ENCODE assay signal across 9 cellular contexts in the genomic region with DNA sequence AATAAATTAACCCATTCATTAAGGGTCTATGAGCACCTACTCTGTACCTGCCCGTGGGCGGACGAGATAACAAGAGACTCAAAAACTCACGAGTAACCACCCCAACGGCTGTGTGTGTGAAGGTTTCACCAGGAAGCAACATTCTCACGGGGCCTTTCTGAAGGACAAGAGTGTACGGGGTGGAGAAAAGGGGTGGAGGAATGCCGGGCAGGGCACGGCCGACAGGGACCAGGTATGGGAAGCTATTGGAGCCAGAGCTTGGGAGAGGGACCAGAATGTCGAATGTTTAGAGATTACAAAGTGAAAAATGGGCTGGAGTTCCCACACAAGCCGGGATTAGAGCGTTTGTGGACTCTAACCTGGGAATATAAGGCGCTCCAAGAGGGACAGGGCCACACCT. TPM values are rescaled to one million over a fixed set of nuclear protein-coding genes. Genes with fewer than 3 reads are reported as not detected.
A peak's percentile ranks its signal among the peaks of the same experiment; 100 is the strongest.
DNase-seq lines count a peak whose midpoint lies in the region; ATAC-seq, FAIRE-seq and TF ChIP-seq lines count a peak whose summit lies in the region.
"Had no signal": no experiment of that assay in that cellular context is flagged by ENCODE, and none has a peak within 500 bp of the region (broad histone marks: within the 10 kb centered on the region; RNA-seq: fewer than 3 reads in every experiment).

No MANE protein-coding gene starts in this region.

- BruUV-seq in HepG2 (replicated peaks; lab: Mats Ljungman, UMichigan) = no TSS peak

- H3K36me3 Mint-ChIP-seq in activated naive CD8-positive, alpha-beta T cell treated with anti-CD3 and anti-CD28 coated beads, Interleukin-2, amount 50 U/mL, for 24 hours (ENCODE audit: low read depth) = no peaks in the 10 kb centered on the region

- intact Hi-C loops in HepG2 (cut with micrococcal nuclease; ENCODE audit: unreplicated experiment) (no loop called here), lower leg skin (cut with DNase I; ENCODE audit: low total_unique reads) (no loop called here)

- TF ChIP-seq EP300 in HepG2 (IDR thresholded peaks at IDR 0.05; ENCODE audit: low read depth in 2 of 2, low read length in 2 of 2) (no peak), HepG2 (CRISPR knock-in tag; IDR thresholded peaks at IDR 0.05; ENCODE audit: borderline replicate concordance) (no peak)

- H3K4me2 ChIP-seq in HepG2 (ENCODE audit: low read depth, low read length) = peak overlapping the region; percentile 93

- H3K36me3 ChIP-seq in HepG2 (replicated peaks in 1 of 2; ENCODE audit: control insufficient read depth in 1 of 2, insufficient read depth in 2 of 2, low read length in 2 of 2) (no peaks in the 10 kb centered on the region), thymus (ENCODE audit: control insufficient read depth, insufficient read depth) (no peaks in the 10 kb centered on the region)

- H4K20me1 ChIP-seq in HepG2 (ENCODE audit: insufficient read depth, low read length) = peaks cover 34% of the 10 kb centered on the region

- no peak for FAIRE-seq in HepG2 (lab: Jason Lieb, UNC)
- FAIRE-seq: G401.6 had no signal

- TF ChIP-seq RAD21 in HepG2 (CRISPR knock-in tag; IDR thresholded peaks at IDR 0.05) = no peak

- H3K27ac Mint-ChIP-seq in activated naive CD8-positive, alpha-beta T cell treated with anti-CD3 and anti-CD28 coated beads, Interleukin-2, amount 50 U/mL, for 24 hours = no peak overlapping the region

- TF ChIP-seq CTCF in HepG2 (CRISPR knock-in tag; IDR thresholded peaks at IDR 0.05) (no peak), lower leg skin (IDR thresholded peaks at IDR 0.05) (no peak)

- H3K4me3 ChIP-seq in HepG2 (replicated peaks in 1 of 3; ENCODE audit: insufficient read depth in 1 of 3, low read depth in 2 of 3, low read length in 3 of 3) = peak overlapping the region; percentile 74 to 96 (median 85)
- peak overlapping the region; percentile 95 for H3K4me3 ChIP-seq in thymus (ENCODE audit: low read length)
- H3K4me3 ChIP-seq in lower leg skin (ENCODE audit: low read depth, poor library complexity, severe bottlenecking) = no peak overlapping the region

- WGBS in HepG2 (ENCODE audit: low lambda C conversion rate) = 14% methylated on average over 14 of the region's 14 CpGs
- 67% methylated on average over 14 of the region's 14 CpGs for WGBS in thymus
- WGBS in lower leg skin, 2 donors = 26 to 28% methylated on average over 14 of the region's 14 CpGs

- in situ Hi-C loops in HepG2 (cut with HindIII; ENCODE audit: extremely low pct_ligation_motif_present, low pct_unique_long_range_greater_than_20kb) = loop anchor here (5.0 kb wide), 1 partner anchor 86 kb away; no protein-coding TSS in a partner anchor

- H2AFZ ChIP-seq in HepG2 (ENCODE audit: low read length) = no peak overlapping the region

- DNase-seq in activated CD8-positive, alpha-beta memory T cell treated with anti-CD3 and anti-CD28 coated beads, Interleukin-2, amount 50 U/mL, for 48 hours = peak; percentile 54
- no peak for DNase-seq in activated CD8-positive, alpha-beta memory T cell treated with anti-CD3 and anti-CD28 coated beads, Interleukin-2, amount 50 U/mL, for 4 hours
- peak; percentile 19 for DNase-seq in activated naive CD8-positive, alpha-beta T cell treated with anti-CD3 and anti-CD28 coated beads, Interleukin-2, amount 50 U/mL, for 24 hours
- DNase-seq in HepG2 (ENCODE audit: low spot score) (no peak), nucleus accumbens (lab: John Stamatoyannopoulos, UW) (no peak), lower leg skin (ENCODE audit: low spot score in 2 of 2) (no peak), amygdala (lab: John Stamatoyannopoulos, UW) (no peak)

- TF ChIP-seq POLR2A in HepG2 (IDR thresholded peaks at IDR 0.05; ENCODE audit: insufficient read depth in 1 of 2, low read depth in 2 of 2, low read length in 2 of 2) (no peak), lower leg skin (IDR thresholded peaks at IDR 0.05) (no peak)

- peaks cover 75% of the 10 kb centered on the region for H3K4me1 ChIP-seq in HepG2 (ENCODE audit: insufficient read depth, low read length)
- peaks cover 15% of the 10 kb centered on the region for H3K4me1 ChIP-seq in thymus (ENCODE audit: control insufficient read depth, insufficient read depth, low read length)

- no peaks in the 10 kb centered on the region for H3K9me3 ChIP-seq in HepG2 (ENCODE audit: low read length)
- H3K9me3 ChIP-seq in thymus (ENCODE audit: control insufficient read depth) = no peaks in the 10 kb centered on the region

- H3K4me1 Mint-ChIP-seq in activated naive CD8-positive, alpha-beta T cell treated with anti-CD3 and anti-CD28 coated beads, Interleukin-2, amount 50 U/mL, for 24 hours = peaks cover 57% of the 10 kb centered on the region

- H3K27ac ChIP-seq in HepG2 (ENCODE audit: extremely low read length, insufficient read depth, low read length) (peak overlapping the region; percentile 19), thymus (ENCODE audit: low read depth) (no peak overlapping the region)

- no peaks in the 10 kb centered on the region; a peak in 1 of 5 replicates for H3K27me3 ChIP-seq in HepG2 (ENCODE audit: control insufficient read depth in 1 of 2, insufficient read depth in 2 of 2, low read length in 2 of 2)
- peaks cover 4% of the 10 kb centered on the region for H3K27me3 ChIP-seq in thymus (ENCODE audit: control insufficient read depth, insufficient read depth)

- H3K9me3 Mint-ChIP-seq in activated naive CD8-positive, alpha-beta T cell treated with anti-CD3 and anti-CD28 coated beads, Interleukin-2, amount 50 U/mL, for 24 hours = no peaks in the 10 kb centered on the region

- H3K27me3 Mint-ChIP-seq in activated naive CD8-positive, alpha-beta T cell treated with anti-CD3 and anti-CD28 coated beads, Interleukin-2, amount 50 U/mL, for 24 hours = peaks cover 9% of the 10 kb centered on the region

- CTCF ChIA-PET in HepG2 (lab: Yijun Ruan, JAX; ENCODE audit: low intra/inter-chr PET ratio, low total read pairs) = no interaction called here

- ATAC-seq in activated naive CD8-positive, alpha-beta T cell treated with anti-CD3 and anti-CD28 coated beads, Interleukin-2, amount 50 U/mL, for 24 hours = no peak
- ATAC-seq in HepG2 = no peak

- peaks cover 60% of the 10 kb centered on the region for H3K79me2 ChIP-seq in HepG2 (ENCODE audit: insufficient read depth, low read length)

- H3K4me3 Mint-ChIP-seq in activated naive CD8-positive, alpha-beta T cell treated with anti-CD3 and anti-CD28 coated beads, Interleukin-2, amount 50 U/mL, for 24 hours = peak overlapping the region; percentile 88

- peak overlapping the region; percentile 69 for H3K9ac ChIP-seq in HepG2 (ENCODE audit: insufficient read depth, low read depth, low read length)

- POLR2A ChIA-PET in HepG2 (lab: Yijun Ruan, JAX) = interaction anchor here (1.3 to 2.4 kb wide), 3 partner anchors 65 to 88 kb away, joined by 3 to 12 read pairs (median 8); no protein-coding TSS in a partner anchor

TF ChIP-seq in HepG2, 621 proteins besides CTCF, POLR2A, EP300 and RAD21:
- TF ChIP-seq TBX2 (CRISPR knock-in tag; IDR thresholded peaks at IDR 0.05; ENCODE audit: borderline replicate concordance) (peak; percentile 46; the same call in 1 of the 2 replicates), ZNF3 (CRISPR knock-in tag; IDR thresholded peaks at IDR 0.05) (no peak), ZNF180 (CRISPR knock-in tag; IDR thresholded peaks at IDR 0.05; ENCODE audit: borderline replicate concordance, low read depth) (no peak), RBFOX2 (IDR thresholded peaks at IDR 0.05; ENCODE audit: low read depth, low read length) (0 out of 2 replicates have a peak, but pooled peaks have one; percentile 5)
TF ChIP-seq in HepG2: peak in this region for 2.

RNA-seq across cellular contexts. Expression of a gene that starts 1.6 kb away (rescaled TPM):
- total RNA-seq in HepG2 (2016; rRNA removed; fragmentation: Illumina TruSeq; extraction: Trizol) = 23.7 and 32.5 TPM in 2 replicates
- 14.5 and 15.9 TPM in 2 replicates for total RNA-seq in HepG2 (2016; cell fraction: cytosol; rRNA removed; fragmentation: Illumina TruSeq; extraction: Trizol; ENCODE audit: low read depth)
- 25.4 and 32.9 TPM in 2 replicates for total RNA-seq in HepG2 (2016; cell fraction: insoluble cytoplasmic fraction; rRNA removed; fragmentation: Illumina TruSeq; extraction: Trizol)
- 24.7 and 24.9 TPM in 2 replicates for total RNA-seq in HepG2 (2016; cell fraction: membrane; rRNA removed; fragmentation: Illumina TruSeq; extraction: Trizol)
- total RNA-seq in HepG2 (2016; cell fraction: nucleus; rRNA removed; fragmentation: Illumina TruSeq; extraction: Trizol) = 23.0 and 26.3 TPM in 2 replicates
- 14.4 and 17.6 TPM in 2 replicates for polyA plus RNA-seq in HepG2 (2011; rRNA removed)
- polyA plus RNA-seq in HepG2 (2011; cell fraction: cytosol; rRNA removed) = 7.2 and 11.1 TPM in 2 replicates
- 15.9 and 23.4 TPM in 2 replicates for polyA plus RNA-seq in HepG2 (2011; cell fraction: nucleus; rRNA removed)
- polyA plus RNA-seq in HepG2 (2012) = 30.8 and 38.6 TPM in 2 replicates
- 7.4 and 9.2 TPM in 2 replicates for polyA plus RNA-seq in HepG2 (2016; cell fraction: cytosol; fragmentation: Illumina TruSeq; extraction: Trizol; ENCODE audit: low read depth)
- 29.4 and 31.2 TPM in 2 replicates for polyA plus RNA-seq in HepG2 (2016; cell fraction: insoluble cytoplasmic fraction; fragmentation: Illumina TruSeq; extraction: Trizol; ENCODE audit: low read depth)
- polyA plus RNA-seq in HepG2 (2016; cell fraction: membrane; fragmentation: Illumina TruSeq; extraction: Trizol; ENCODE audit: low read depth) = 16.3 and 18.5 TPM in 2 replicates
- polyA plus RNA-seq in HepG2 (2016; cell fraction: nucleus; fragmentation: Illumina TruSeq; extraction: Trizol; ENCODE audit: insufficient read depth, low read depth) = 29.1 and 30.5 TPM in 2 replicates
- 13.3 and 14.0 TPM in 2 replicates for polyA minus RNA-seq in HepG2 (2011; rRNA and poly(A)+ RNA removed; ENCODE audit: low replicate concordance)
- polyA minus RNA-seq in HepG2 (2011; cell fraction: cytosol; rRNA and poly(A)+ RNA removed) = 13.9 TPM in 2 replicates
- 47.9 and 58.2 TPM in 2 replicates for polyA minus RNA-seq in HepG2 (2011; cell fraction: nucleus; rRNA and poly(A)+ RNA removed)
- polyA plus RNA-seq in thymus = 32.7 TPM
- 10 to 100 TPM; 26.3 to 34.9 (median 34.0) TPM for total RNA-seq in lower leg skin

Comparison
In these comparisons a context has a peak if more than half of its experiments do, and no peak if none do; other contexts are left out.
1. DNase-seq: peak in activated CD8-positive, alpha-beta memory T cell treated with anti-CD3 and anti-CD28 coated beads, Interleukin-2, amount 50 U/mL, for 48 hours (single experiment) and activated naive CD8-positive, alpha-beta T cell treated with anti-CD3 and anti-CD28 coated beads, Interleukin-2, amount 50 U/mL, for 24 hours (single experiment); none in activated CD8-positive, alpha-beta memory T cell treated with anti-CD3 and anti-CD28 coated beads, Interleukin-2, amount 50 U/mL, for 4 hours (single experiment), HepG2 (single experiment), nucleus accumbens (0 of 56), lower leg skin (0 of 2) and amygdala (0 of 56).